Comparison of ENCODE assay signal across 18 cellular contexts in genomic region chr11:30317030-30317429, GRCh38. TPM values are rescaled to one million over a fixed set of nuclear protein-coding genes. Genes with fewer than 3 reads are reported as not detected.
A peak's percentile ranks its signal among the peaks of the same experiment; 100 is the strongest.
DNase-seq lines count a peak whose midpoint lies in the region; ATAC-seq, FAIRE-seq and TF ChIP-seq lines count a peak whose summit lies in the region.
"Had no signal": no experiment of that assay in that cellular context is flagged by ENCODE, and none has a peak within 500 bp of the region (broad histone marks: within the 10 kb centered on the region; RNA-seq: fewer than 3 reads in every experiment).

No MANE protein-coding gene starts in this region.

- no peaks in the 10 kb centered on the region for H3K9me3 Mint-ChIP-seq in T-helper 2 cell treated with Interferon-gamma antibody and Interleukin-4, amounts not matched to agents 5 μg/mL and 100 μg/mL, for 36 hours
- no peaks in the 10 kb centered on the region for H3K9me3 Mint-ChIP-seq in Caco-2 (ENCODE audit: unreplicated experiment)
- H3K9me3 Mint-ChIP-seq: activated CD8-positive, alpha-beta T cell treated with anti-CD3 and anti-CD28 coated beads for 36 hours; activated naive CD4-positive, alpha-beta T cell treated with anti-CD3 and anti-CD28 coated beads for 36 hours; type B pancreatic cell had no signal

- TF ChIP-seq CTCF in parathyroid adenoma (IDR thresholded peaks at IDR 0.05) (no peak), Caco-2 (IDR thresholded peaks at IDR 0.05; ENCODE audit: insufficient read depth in 1 of 2, low read depth in 1 of 2, low read length in 1 of 2, severe bottlenecking in 1 of 2, unreplicated experiment in 1 of 2) (no peak)

- H3K4me3 Mint-ChIP-seq in T-helper 2 cell treated with Interferon-gamma antibody and Interleukin-4, amounts not matched to agents 5 μg/mL and 100 μg/mL, for 36 hours: no peak overlapping the region
- H3K4me3 Mint-ChIP-seq in Caco-2 (ENCODE audit: unreplicated experiment): no peak overlapping the region
- H3K4me3 Mint-ChIP-seq: activated CD8-positive, alpha-beta T cell treated with anti-CD3 and anti-CD28 coated beads for 36 hours; activated naive CD4-positive, alpha-beta T cell treated with anti-CD3 and anti-CD28 coated beads for 36 hours; CD4-positive, CD25-positive, alpha-beta regulatory T cell; type B pancreatic cell had no signal

- CTCF ChIA-PET in Caco-2 (lab: Charles Lee): interaction anchor here (1.2 kb wide), 1 partner anchor 189 kb away, joined by 3 read pairs; no protein-coding TSS in a partner anchor

- no peak overlapping the region for H3K27ac Mint-ChIP-seq in T-helper 2 cell treated with Interferon-gamma antibody and Interleukin-4, amounts not matched to agents 5 μg/mL and 100 μg/mL, for 36 hours
- H3K27ac Mint-ChIP-seq in Caco-2 (ENCODE audit: unreplicated experiment): no peak overlapping the region
- H3K27ac Mint-ChIP-seq: activated CD8-positive, alpha-beta T cell treated with anti-CD3 and anti-CD28 coated beads for 36 hours; activated naive CD4-positive, alpha-beta T cell treated with anti-CD3 and anti-CD28 coated beads for 36 hours; CD4-positive, CD25-positive, alpha-beta regulatory T cell; type B pancreatic cell had no signal

- peaks cover 14% of the 10 kb centered on the region for H3K27me3 Mint-ChIP-seq in T-helper 2 cell treated with Interferon-gamma antibody and Interleukin-4, amounts not matched to agents 5 μg/mL and 100 μg/mL, for 36 hours (ENCODE audit: low read depth)
- peaks cover 8% of the 10 kb centered on the region for H3K27me3 Mint-ChIP-seq in Caco-2 (ENCODE audit: insufficient read depth, unreplicated experiment)

- DNase-seq in GM19239 (ENCODE audit: insufficient read length, low spot score) (no peak), DMS 273 treated with DMSO at 0.1 percent for 48 hours (lab: John Stamatoyannopoulos, UW) (no peak), Caco-2 (no peak), NCI-H774 (lab: John Stamatoyannopoulos, UW) (no peak)
- no peak for DNase-seq in T-helper 2 cell treated with Interferon-gamma antibody and Interleukin-4, amounts not matched to agents 5 μg/mL and 100 μg/mL, for 36 hours (ENCODE audit: low spot score)
- DNase-seq: activated CD8-positive, alpha-beta T cell treated with anti-CD3 and anti-CD28 coated beads for 36 hours; activated naive CD4-positive, alpha-beta T cell treated with anti-CD3 and anti-CD28 coated beads for 36 hours; CD4-positive, CD25-positive, alpha-beta regulatory T cell; central memory CD4-positive, alpha-beta T cell; GDM1; NCI-H187; NCI-H748 treated with DMSO at 0.1 percent for 48 hours; RPMI8226 had no signal

- peak overlapping the region; percentile 33 for H2AFZ ChIP-seq in parathyroid adenoma

- ATAC-seq in GM21825 (IDR thresholded peaks at IDR 0.05; ENCODE audit: unreplicated experiment): peak; percentile 64
- peak; percentile 60 for ATAC-seq in HG03342 (IDR thresholded peaks at IDR 0.05; ENCODE audit: unreplicated experiment)
- ATAC-seq: activated CD8-positive, alpha-beta T cell treated with anti-CD3 and anti-CD28 coated beads for 36 hours had no signal

- no peak overlapping the region for H3K9ac ChIP-seq in parathyroid adenoma

- H3K4me3 ChIP-seq in parathyroid adenoma (ENCODE audit: low read depth, low read length): no peak overlapping the region
- no peak overlapping the region for H3K4me3 ChIP-seq in Caco-2 (ENCODE audit: low read depth, low read length)
- H3K4me3 ChIP-seq: prostate gland had no signal

- BruUV-seq in Caco-2 (replicated peaks; lab: Mats Ljungman, UMichigan): no TSS peak

- H3K36me3 Mint-ChIP-seq in T-helper 2 cell treated with Interferon-gamma antibody and Interleukin-4, amounts not matched to agents 5 μg/mL and 100 μg/mL, for 36 hours (ENCODE audit: low read depth): no peaks in the 10 kb centered on the region
- H3K36me3 Mint-ChIP-seq in Caco-2 (ENCODE audit: insufficient read depth, unreplicated experiment): no peaks in the 10 kb centered on the region
- H3K36me3 Mint-ChIP-seq: CD4-positive, CD25-positive, alpha-beta regulatory T cell; type B pancreatic cell had no signal

- H3K4me2 ChIP-seq in parathyroid adenoma (ENCODE audit: low read length): no peak overlapping the region

- no peaks in the 10 kb centered on the region for H3K79me2 ChIP-seq in parathyroid adenoma

- no peaks in the 10 kb centered on the region for H3K27me3 ChIP-seq in parathyroid adenoma (ENCODE audit: control insufficient read depth, insufficient read depth, low read length)
- no peaks in the 10 kb centered on the region for H3K27me3 ChIP-seq in Caco-2 (replicated peaks; ENCODE audit: control insufficient read depth, insufficient read depth, low read length)

- H3K27ac ChIP-seq in parathyroid adenoma: no peak overlapping the region
- H3K27ac ChIP-seq: prostate gland had no signal

- H3K9me3 ChIP-seq in parathyroid adenoma (ENCODE audit: control insufficient read depth, low read length): no peaks in the 10 kb centered on the region
- H3K9me3 ChIP-seq in Caco-2: no peaks in the 10 kb centered on the region
- H3K9me3 ChIP-seq: prostate gland had no signal

- peak; percentile 82 for FAIRE-seq in GM19239 (lab: Jason Lieb, UNC)

- peaks cover 6% of the 10 kb centered on the region for H3K4me1 Mint-ChIP-seq in T-helper 2 cell treated with Interferon-gamma antibody and Interleukin-4, amounts not matched to agents 5 μg/mL and 100 μg/mL, for 36 hours (ENCODE audit: low read depth)
- H3K4me1 Mint-ChIP-seq in Caco-2 (ENCODE audit: low read depth, unreplicated experiment): no peaks in the 10 kb centered on the region

- H3K4me1 ChIP-seq in parathyroid adenoma: peaks cover 11% of the 10 kb centered on the region
- H3K4me1 ChIP-seq in Caco-2: no peaks in the 10 kb centered on the region
- H3K4me1 ChIP-seq: prostate gland had no signal

- POLR2A ChIA-PET in Caco-2 (lab: Charles Lee): no interaction called here

- H3K36me3 ChIP-seq in parathyroid adenoma (ENCODE audit: control insufficient read depth, insufficient read depth, low read length): no peaks in the 10 kb centered on the region
- H3K36me3 ChIP-seq in Caco-2 (ENCODE audit: control insufficient read depth, insufficient read depth, low read length): no peaks in the 10 kb centered on the region
- H3K36me3 ChIP-seq: prostate gland had no signal

- intact Hi-C loops in Caco-2 (cut with micrococcal nuclease; ENCODE audit: unreplicated experiment): no loop called here

RNA-seq across cellular contexts. Expression of gene ARL14EP, which starts 5.9 kb away (rescaled TPM):
- 21.5 and 24.5 TPM in 2 replicates for total RNA-seq in Caco-2 (2022)
